1 cellular context compared by ENCODE assay signal in the genomic region with DNA sequence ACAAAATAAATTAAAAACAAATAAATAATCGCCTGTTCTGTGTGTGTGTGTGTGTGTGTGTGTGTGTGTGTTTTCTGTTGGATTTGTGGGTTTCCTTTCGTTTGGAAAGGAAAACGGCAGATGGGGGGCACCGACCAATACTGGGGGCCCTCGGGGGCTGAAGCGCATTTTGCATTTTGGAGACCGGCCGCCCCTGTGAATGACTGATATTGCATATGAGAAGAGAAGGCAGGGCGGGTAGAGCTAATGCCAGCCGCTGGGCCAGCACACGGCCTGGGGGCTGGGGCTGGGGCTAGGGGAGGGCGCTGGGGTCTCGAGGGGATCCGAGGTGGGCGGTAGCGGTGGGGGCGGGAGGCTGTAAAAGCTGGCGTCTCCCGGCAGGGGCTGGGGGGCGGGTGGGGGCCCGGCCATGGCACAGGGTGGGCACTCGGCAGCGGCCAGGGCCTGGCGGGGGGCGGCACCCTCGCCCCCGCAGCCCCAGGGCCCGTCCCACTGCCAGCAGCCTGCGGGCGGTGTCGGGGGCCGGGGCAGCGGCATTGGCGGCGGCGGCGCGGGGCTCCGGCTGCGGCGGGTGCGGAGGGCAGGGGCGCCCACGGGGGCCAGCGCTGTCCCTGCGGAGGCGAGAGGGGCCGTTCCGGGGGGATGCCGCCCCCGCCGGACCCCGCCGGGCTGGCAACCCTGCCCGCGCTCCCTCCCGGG.
TF ChIP-seq lines count a peak whose summit lies in the region.

No MANE protein-coding gene starts in this region.

TF ChIP-seq in GM23338, 12 proteins besides CTCF, POLR2A, EP300 and RAD21 (continued from another document):
- no peak for TF ChIP-seq ETS1 (IDR thresholded peaks at IDR 0.05)
